Comparison of ENCODE assay signal across 8 cellular contexts in genomic region chr10:63421591-63421990, GRCh38. TPM values are rescaled to one million over a fixed set of nuclear protein-coding genes. Genes with fewer than 3 reads are reported as not detected.
DNase-seq lines count a peak whose midpoint lies in the region; ATAC-seq and TF ChIP-seq lines count a peak whose summit lies in the region.

No MANE protein-coding gene starts in this region.

- CTCF ChIA-PET in activated CD8-positive, alpha-beta memory T cell treated with anti-CD3 and anti-CD28 coated beads, Interleukin-2, amount 10 ng/mL, durations not matched to agents 7 days and 5 days (lab: Charles Lee): no interaction called here
- CTCF ChIA-PET in naive thymus-derived CD4-positive, alpha-beta T cell (lab: Charles Lee): no interaction called here

- peak overlapping the region; percentile 36 for H3K27ac ChIP-seq in naive thymus-derived CD4-positive, alpha-beta T cell (ENCODE audit: low read depth, low read length)
- no peak overlapping the region for H3K27ac ChIP-seq in ascending aorta

- POLR2A ChIA-PET in naive thymus-derived CD4-positive, alpha-beta T cell (lab: Charles Lee): interaction anchor here (0.9 to 1.0 kb wide), 2 partner anchors 39 to 156 kb away, joined by 3 to 4 read pairs; no protein-coding TSS in a partner anchor

- DNase-seq in activated CD8-positive, alpha-beta memory T cell treated with anti-CD3 and anti-CD28 coated beads, Interleukin-2, amount 10 ng/mL, durations not matched to agents 7 days and 5 days: no peak
- DNase-seq in activated CD8-positive, alpha-beta memory T cell treated with anti-CD3 and anti-CD28 coated beads, Interleukin-2, amount 50 U/mL, for 48 hours: no peak
- DNase-seq in RPMI8226 (peak; percentile 69), HFFc6 (no peak), ascending aorta (ENCODE audit: low spot score in 2 of 2) (no peak)
- peak in 7 of 9 donors; percentile 35 to 71 (median 53) for DNase-seq in naive thymus-derived CD4-positive, alpha-beta T cell
- DNase-seq in stimulated activated CD4-positive, alpha-beta T cell treated with anti-CD3 and anti-CD28 coated beads, Interleukin-4, amount 100 ng/mL, for 4 hours: no peak

- no peak overlapping the region for H3K4me3 Mint-ChIP-seq in activated CD8-positive, alpha-beta memory T cell treated with anti-CD3 and anti-CD28 coated beads, Interleukin-2, amount 10 ng/mL, durations not matched to agents 7 days and 5 days
- H3K4me3 Mint-ChIP-seq in naive thymus-derived CD4-positive, alpha-beta T cell: peak overlapping the region in 9 of 10 donors; percentile 49 to 73 (median 68)
- H3K4me3 Mint-ChIP-seq in HFFc6: no peak overlapping the region

- TF ChIP-seq CTCF in HFFc6 (IDR thresholded peaks at IDR 0.05) (no peak), ascending aorta (IDR thresholded peaks at IDR 0.05) (no peak)

- peaks cover 0 to 15% of the 10 kb centered on the region in 2 donors for H3K4me1 ChIP-seq in naive thymus-derived CD4-positive, alpha-beta T cell (ENCODE audit: control insufficient read depth in 2 of 2, insufficient read depth in 2 of 2, low read length in 2 of 2)
- peaks cover 0 to 8% of the 10 kb centered on the region in 2 donors for H3K4me1 ChIP-seq in ascending aorta

- H3K4me3 ChIP-seq in naive thymus-derived CD4-positive, alpha-beta T cell (ENCODE audit: low read length): no peak overlapping the region
- H3K4me3 ChIP-seq in ascending aorta: no peak overlapping the region

- ATAC-seq in activated CD8-positive, alpha-beta memory T cell treated with anti-CD3 and anti-CD28 coated beads, Interleukin-2, amount 10 ng/mL, durations not matched to agents 7 days and 5 days: peak; percentile 86
- peak; percentile 96 for ATAC-seq in HG02938 (IDR thresholded peaks at IDR 0.05; ENCODE audit: unreplicated experiment)
- ATAC-seq in naive thymus-derived CD4-positive, alpha-beta T cell: peak; percentile 95

- no peaks in the 10 kb centered on the region for H3K9me3 ChIP-seq in naive thymus-derived CD4-positive, alpha-beta T cell (ENCODE audit: control insufficient read depth in 2 of 3, low read length in 3 of 3)
- H3K9me3 ChIP-seq in ascending aorta: no peaks in the 10 kb centered on the region

- intact Hi-C loops in naive thymus-derived CD4-positive, alpha-beta T cell (cut with micrococcal nuclease): loop anchor here in 1 of 2 donors (1.0 to 5.0 kb wide), 4 partner anchors 34 to 208 kb away; partner anchors contain the start of gene JMJD1C
- intact Hi-C loops in ascending aorta (cut with DNase I): no loop called here

- no peaks in the 10 kb centered on the region for H3K27me3 ChIP-seq in naive thymus-derived CD4-positive, alpha-beta T cell (ENCODE audit: control insufficient read depth in 2 of 2, insufficient read depth in 2 of 2, low read length in 2 of 2)
- H3K27me3 ChIP-seq in ascending aorta: no peaks in the 10 kb centered on the region

- H3K4me1 Mint-ChIP-seq in activated CD8-positive, alpha-beta memory T cell treated with anti-CD3 and anti-CD28 coated beads, Interleukin-2, amount 10 ng/mL, durations not matched to agents 7 days and 5 days: peaks cover 33% of the 10 kb centered on the region
- H3K4me1 Mint-ChIP-seq in naive thymus-derived CD4-positive, alpha-beta T cell: peaks cover 16 to 61% (median 49%) of the 10 kb centered on the region in 7 donors
- H3K4me1 Mint-ChIP-seq in HFFc6 (ENCODE audit: low read depth): peaks cover 36% of the 10 kb centered on the region

- no peaks in the 10 kb centered on the region for H3K36me3 ChIP-seq in naive thymus-derived CD4-positive, alpha-beta T cell (ENCODE audit: control insufficient read depth in 2 of 3, insufficient read depth in 3 of 3, low read length in 3 of 3)
- no peaks in the 10 kb centered on the region for H3K36me3 ChIP-seq in ascending aorta

- H3K36me3 Mint-ChIP-seq in activated CD8-positive, alpha-beta memory T cell treated with anti-CD3 and anti-CD28 coated beads, Interleukin-2, amount 10 ng/mL, durations not matched to agents 7 days and 5 days: peaks cover 7% of the 10 kb centered on the region
- H3K36me3 Mint-ChIP-seq in naive thymus-derived CD4-positive, alpha-beta T cell: no peaks in the 10 kb centered on the region
- H3K36me3 Mint-ChIP-seq in HFFc6 (ENCODE audit: low read depth): peaks cover 4% of the 10 kb centered on the region; the same call in 1 of the 2 replicates

- no peaks in the 10 kb centered on the region for H3K27me3 Mint-ChIP-seq in activated CD8-positive, alpha-beta memory T cell treated with anti-CD3 and anti-CD28 coated beads, Interleukin-2, amount 10 ng/mL, durations not matched to agents 7 days and 5 days
- H3K27me3 Mint-ChIP-seq in naive thymus-derived CD4-positive, alpha-beta T cell: no peaks in the 10 kb centered on the region
- H3K27me3 Mint-ChIP-seq in HFFc6 (ENCODE audit: insufficient read depth): peaks cover 1% of the 10 kb centered on the region; the same call in 1 of the 2 replicates

- no peaks in the 10 kb centered on the region for H3K9me3 Mint-ChIP-seq in activated CD8-positive, alpha-beta memory T cell treated with anti-CD3 and anti-CD28 coated beads, Interleukin-2, amount 10 ng/mL, durations not matched to agents 7 days and 5 days (ENCODE audit: low read depth)
- no peaks in the 10 kb centered on the region for H3K9me3 Mint-ChIP-seq in naive thymus-derived CD4-positive, alpha-beta T cell
- H3K9me3 Mint-ChIP-seq in HFFc6: no peaks in the 10 kb centered on the region

- H3K27ac Mint-ChIP-seq in activated CD8-positive, alpha-beta memory T cell treated with anti-CD3 and anti-CD28 coated beads, Interleukin-2, amount 10 ng/mL, durations not matched to agents 7 days and 5 days: peak overlapping the region; percentile 79
- H3K27ac Mint-ChIP-seq in naive thymus-derived CD4-positive, alpha-beta T cell: peak overlapping the region; percentile 37 to 97 (median 91)
- no peak overlapping the region for H3K27ac Mint-ChIP-seq in HFFc6

RNA-seq across cellular contexts. Expression of gene JMJD1C, which starts 44.2 kb away (rescaled TPM):
- 10 to 100 TPM; 55.7 to 87.6 TPM for total RNA-seq in activated CD8-positive, alpha-beta memory T cell treated with anti-CD3 and anti-CD28 coated beads, Interleukin-2, amount 10 ng/mL, durations not matched to agents 7 days and 5 days
- total RNA-seq in naive thymus-derived CD4-positive, alpha-beta T cell: 100 to 1,000 TPM in 4 of 5 experiments, 10 to 100 TPM in 1; 67.6 to 331 (median 137) TPM
- 10 to 100 TPM; 59.0 to 68.4 TPM for polyA plus RNA-seq in naive thymus-derived CD4-positive, alpha-beta T cell
- total RNA-seq in HFFc6 (2021; fragmentation: NEBNext Ultra II Directional; extraction: Animal tissue kit (Norgen Biotek cat#: 25700)): 10 to 100 TPM; 29.0 to 36.7 (median 32.8) TPM
- total RNA-seq in ascending aorta: 65.0 TPM

Comparison
In these comparisons a context has a peak if more than half of its experiments do, and no peak if none do; other contexts are left out.
1. DNase-seq: peak in RPMI8226 (single experiment) and naive thymus-derived CD4-positive, alpha-beta T cell (7 of 9); none in activated CD8-positive, alpha-beta memory T cell treated with anti-CD3 and anti-CD28 coated beads, Interleukin-2, amount 10 ng/mL, durations not matched to agents 7 days and 5 days (single experiment), activated CD8-positive, alpha-beta memory T cell treated with anti-CD3 and anti-CD28 coated beads, Interleukin-2, amount 50 U/mL, for 48 hours (single experiment), stimulated activated CD4-positive, alpha-beta T cell treated with anti-CD3 and anti-CD28 coated beads, Interleukin-4, amount 100 ng/mL, for 4 hours (0 of 2), HFFc6 (single experiment) and ascending aorta (0 of 2).
2. H3K4me3 Mint-ChIP-seq: peak in naive thymus-derived CD4-positive, alpha-beta T cell (9 of 10); none in activated CD8-positive, alpha-beta memory T cell treated with anti-CD3 and anti-CD28 coated beads, Interleukin-2, amount 10 ng/mL, durations not matched to agents 7 days and 5 days (single experiment) and HFFc6 (single experiment).
3. Peak in every context shown above with its lines, with median percentiles within 50 percentile points of each other: ATAC-seq.